In the genomic region with DNA sequence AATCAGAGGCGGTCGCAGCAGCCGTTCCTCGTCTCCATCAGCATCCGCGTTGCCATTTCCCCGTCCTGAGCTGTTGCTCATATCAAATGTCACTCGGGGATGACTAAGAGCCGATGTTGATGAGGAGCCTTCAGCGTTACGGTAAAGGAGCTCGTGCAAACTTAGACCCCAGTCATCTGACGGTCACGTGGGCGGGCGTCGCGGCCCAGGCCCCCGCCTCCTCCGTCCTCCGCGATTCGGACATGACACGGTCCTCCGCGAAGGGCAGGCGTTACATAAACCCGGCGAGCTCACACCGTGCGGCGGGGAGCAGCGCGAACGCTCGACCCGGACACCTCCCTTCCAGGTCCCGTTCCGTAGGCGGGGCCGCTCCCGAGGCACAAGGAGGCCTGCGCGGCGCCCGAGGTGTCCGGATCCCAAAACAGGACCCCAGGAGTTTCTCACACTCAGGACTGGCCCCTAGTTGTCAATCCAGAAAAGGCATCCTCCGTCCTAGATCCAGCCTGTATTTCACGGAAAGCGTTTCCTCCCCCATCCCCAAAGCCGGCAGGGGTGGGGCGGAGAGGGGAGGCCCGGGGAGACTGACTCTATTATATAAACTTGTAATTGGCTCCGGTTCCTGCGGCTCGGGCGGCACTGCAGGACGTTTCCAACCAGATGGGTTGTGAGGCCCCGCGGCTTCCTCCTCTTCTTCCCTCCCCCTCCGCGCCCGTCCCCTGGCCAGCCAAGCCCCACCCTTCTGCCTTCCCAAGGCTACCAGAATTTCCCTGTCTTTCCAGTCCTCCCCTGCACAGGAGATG, we compare ENCODE assay signal across 8 cellular contexts.
DNase-seq lines count a peak whose midpoint lies in the region; ATAC-seq and TF ChIP-seq lines count a peak whose summit lies in the region.

No MANE protein-coding gene starts in this region.

- peak overlapping the region; percentile 77 for H3K4me3 Mint-ChIP-seq in activated naive CD8-positive, alpha-beta T cell treated with anti-CD3 and anti-CD28 coated beads, Interleukin-2, amount 50 U/mL, for 24 hours
- peak overlapping the region; percentile 86 for H3K4me3 Mint-ChIP-seq in osteocyte (ENCODE audit: unreplicated experiment)

- peak; percentile 96 for ATAC-seq in activated naive CD8-positive, alpha-beta T cell treated with anti-CD3 and anti-CD28 coated beads, Interleukin-2, amount 50 U/mL, for 24 hours
- ATAC-seq in heart left ventricle (peak; percentile 75 to 92 (median 90)), GM21619 (IDR thresholded peaks at IDR 0.05; ENCODE audit: unreplicated experiment) (no peak)

- TF ChIP-seq POLR2A in heart left ventricle (IDR thresholded peaks at IDR 0.05), result no peak
- peak in 1 of 2 donors; percentile 40 for TF ChIP-seq POLR2A in tibial nerve (IDR thresholded peaks at IDR 0.05)

- DNase-seq in D341Med (ENCODE audit: low spot score), result peak; percentile 54
- DNase-seq in NCI-H82 (lab: John Stamatoyannopoulos, UW), result peak; percentile 83
- DNase-seq in activated naive CD8-positive, alpha-beta T cell treated with anti-CD3 and anti-CD28 coated beads, Interleukin-2, amount 50 U/mL, for 24 hours, result peak; percentile 64
- DNase-seq in heart left ventricle, result peak; percentile 68 to 84 (median 73)
- DNase-seq in osteocyte (ENCODE audit: extremely low spot score, unreplicated experiment), result peak; percentile 89
- DNase-seq in tibial nerve (ENCODE audit: low spot score in 2 of 2), result peak; percentile 66 to 70
- no peak for DNase-seq in AML-193 (lab: John Stamatoyannopoulos, UW)

- H3K27me3 Mint-ChIP-seq in activated naive CD8-positive, alpha-beta T cell treated with anti-CD3 and anti-CD28 coated beads, Interleukin-2, amount 50 U/mL, for 24 hours, result peaks cover 41% of the 10 kb centered on the region
- H3K27me3 Mint-ChIP-seq in osteocyte (ENCODE audit: unreplicated experiment), result peaks cover 17% of the 10 kb centered on the region

- H3K36me3 ChIP-seq in heart left ventricle (no peaks in the 10 kb centered on the region), tibial nerve (no peaks in the 10 kb centered on the region)

- peaks cover 4% of the 10 kb centered on the region for H3K9me3 Mint-ChIP-seq in activated naive CD8-positive, alpha-beta T cell treated with anti-CD3 and anti-CD28 coated beads, Interleukin-2, amount 50 U/mL, for 24 hours
- H3K9me3 Mint-ChIP-seq in osteocyte (ENCODE audit: unreplicated experiment), result no peaks in the 10 kb centered on the region

- peaks cover 16% of the 10 kb centered on the region for H3K4me1 Mint-ChIP-seq in activated naive CD8-positive, alpha-beta T cell treated with anti-CD3 and anti-CD28 coated beads, Interleukin-2, amount 50 U/mL, for 24 hours
- peaks cover 14% of the 10 kb centered on the region for H3K4me1 Mint-ChIP-seq in osteocyte (ENCODE audit: unreplicated experiment)

- H3K27ac ChIP-seq in heart left ventricle, result peak overlapping the region in 11 of 12 donors; percentile 22 to 89 (median 71)
- peak overlapping the region; percentile 1 to 89 (median 71) for H3K27ac ChIP-seq in tibial nerve

- H3K27me3 ChIP-seq in heart left ventricle, result peaks cover 0 to 25% (median 10%) of the 10 kb centered on the region in 9 donors
- H3K27me3 ChIP-seq in tibial nerve, result peaks cover 0 to 15% of the 10 kb centered on the region in 2 donors

- intact Hi-C loops in heart left ventricle (cut with DNase I), result no loop called here

- TF ChIP-seq CTCF in heart left ventricle (IDR thresholded peaks at IDR 0.05), result peak in 4 of 12 donors; percentile 4 to 38 (median 32)
- TF ChIP-seq CTCF in osteocyte (IDR thresholded peaks at IDR 0.05), result peak; percentile 54
- peak in 4 of 5 experiments; percentile 15 to 39 (median 35) for TF ChIP-seq CTCF in tibial nerve (IDR thresholded peaks at IDR 0.05)

- H3K9me3 ChIP-seq in heart left ventricle (no peaks in the 10 kb centered on the region), tibial nerve (no peaks in the 10 kb centered on the region)

- H3K4me1 ChIP-seq in heart left ventricle, result peaks cover 0 to 22% (median 9%) of the 10 kb centered on the region in 12 donors
- peaks cover 0 to 18% (median 0%) of the 10 kb centered on the region in 4 donors for H3K4me1 ChIP-seq in tibial nerve

- peak in 1 of 2 donors; percentile 84 for TF ChIP-seq EP300 in tibial nerve (IDR thresholded peaks at IDR 0.05)

- H3K36me3 Mint-ChIP-seq in activated naive CD8-positive, alpha-beta T cell treated with anti-CD3 and anti-CD28 coated beads, Interleukin-2, amount 50 U/mL, for 24 hours (ENCODE audit: low read depth), result no peaks in the 10 kb centered on the region
- no peaks in the 10 kb centered on the region for H3K36me3 Mint-ChIP-seq in osteocyte (ENCODE audit: unreplicated experiment)

- peak overlapping the region; percentile 15 to 66 (median 56) for H3K4me3 ChIP-seq in heart left ventricle
- H3K4me3 ChIP-seq in tibial nerve, result peak overlapping the region; percentile 42 to 66 (median 49)

- WGBS in heart left ventricle, 4 donors, result 0 to 1% (median 1%) methylated on average over 35 to 63 of the region's 63 CpGs
- WGBS in tibial nerve, 2 donors, result 0 to 1% methylated on average over 61 to 63 of the region's 63 CpGs

- H3K27ac Mint-ChIP-seq in activated naive CD8-positive, alpha-beta T cell treated with anti-CD3 and anti-CD28 coated beads, Interleukin-2, amount 50 U/mL, for 24 hours, result peak overlapping the region; percentile 48
- peak overlapping the region; percentile 97 for H3K27ac Mint-ChIP-seq in osteocyte (ENCODE audit: unreplicated experiment)

Comparison
In these comparisons a context has a peak if more than half of its experiments do, and no peak if none do; other contexts are left out.
1. DNase-seq: peak in D341Med (single experiment), NCI-H82 (single experiment), activated naive CD8-positive, alpha-beta T cell treated with anti-CD3 and anti-CD28 coated beads, Interleukin-2, amount 50 U/mL, for 24 hours (single experiment), heart left ventricle (5 of 5), osteocyte (single experiment) and tibial nerve (2 of 2); none in AML-193 (0 of 2).